33 cellular contexts compared by ENCODE assay signal in genomic region chr6:148339766-148340165, GRCh38.
"Had no signal": no experiment of that assay in that cellular context is flagged by ENCODE, and none has a peak within 500 bp of the region (broad histone marks: within the 10 kb centered on the region; RNA-seq: fewer than 3 reads in every experiment).

No MANE protein-coding gene starts in this region.

- H3K4me3 ChIP-seq: MG63 had no signal

- DNase-seq: Kasumi-1, MG63, MM.1S, MV-4-11, NCI-H1048, NCI-H1092, NCI-H1092 treated with DMSO at 0.1 percent for 48 hours, NCI-H1105 treated with DMSO at 0.1 percent for 48 hours, NCI-H1417, NCI-H1417 treated with DMSO at 0.1 percent for 48 hours, NCI-H1436, NCI-H1436 treated with DMSO at 0.1 percent for 48 hours, NCI-H146, NCI-H1694, NCI-H1694 treated with DMSO at 0.1 percent for 48 hours, NCI-H187, NCI-H187 treated with DMSO at 0.1 percent for 48 hours, NCI-H1930, NCI-H2029, NCI-H2029 treated with DMSO at 0.1 percent for 48 hours, NCI-H2081, NCI-H2081 treated with DMSO at 0.1 percent for 48 hours, NCI-H2107, NCI-H2171, NCI-H2171 treated with DMSO at 0.1 percent for 48 hours, NCI-H2227 treated with DMSO at 0.1 percent for 48 hours, NCI-H226, NCI-H345, NCI-H446, NCI-H446 treated with DMSO at 0.1 percent for 48 hours, NCI-H510A, NCI-H510A treated with DMSO at 0.1 percent for 48 hours had no signal

- H3K27ac ChIP-seq: KMS-11 had no signal

- H3K4me2 ChIP-seq: KMS-11 had no signal

- H3K9me3 ChIP-seq: MG63 had no signal

- H3K27me3 ChIP-seq: MG63 had no signal

- H3K9ac ChIP-seq: KMS-11 had no signal
